8 cellular contexts compared by ENCODE assay signal in the genomic region with DNA sequence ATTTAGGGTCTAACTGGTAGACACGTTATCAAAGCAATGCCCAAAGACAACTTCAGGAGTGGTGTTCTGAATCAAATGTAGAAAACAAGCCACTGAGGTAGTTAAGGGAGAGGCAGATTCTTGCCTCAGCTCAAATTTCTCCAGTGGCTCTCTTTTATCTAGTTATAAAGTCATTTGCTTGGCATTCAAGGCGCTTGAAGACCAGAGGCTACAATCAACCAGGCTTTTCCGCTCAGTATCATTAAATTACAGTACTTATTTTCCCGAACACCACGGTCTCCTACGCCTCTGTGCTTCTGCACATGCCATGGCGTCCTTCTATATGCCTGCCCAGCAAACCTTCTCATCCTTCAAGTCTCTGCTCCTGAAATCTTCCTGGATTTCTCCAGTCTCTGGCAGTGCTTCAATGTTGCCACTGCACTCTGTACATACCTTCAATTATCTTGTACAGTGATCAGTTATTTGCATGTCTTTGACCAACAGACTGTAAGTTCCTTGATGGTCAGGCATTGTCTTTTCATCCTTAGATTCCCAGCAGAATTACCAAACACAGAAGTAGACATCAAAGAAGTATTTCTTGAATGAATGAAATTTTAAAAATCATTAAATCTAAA.
DNase-seq lines count a peak whose midpoint lies in the region; ATAC-seq and TF ChIP-seq lines count a peak whose summit lies in the region.

No MANE protein-coding gene starts in this region.

- peak overlapping the region; percentile 87 for H2AFZ ChIP-seq in parathyroid adenoma

- ATAC-seq in GM21381 (IDR thresholded peaks at IDR 0.05; ENCODE audit: unreplicated experiment): no peak

- peak overlapping the region; percentile 68 for H3K4me3 ChIP-seq in parathyroid adenoma (ENCODE audit: low read depth, low read length)

- peaks cover 12% of the 10 kb centered on the region for H3K4me1 ChIP-seq in parathyroid adenoma

- no peak overlapping the region for H3K9ac ChIP-seq in parathyroid adenoma

- TF ChIP-seq CTCF in parathyroid adenoma (IDR thresholded peaks at IDR 0.05): no peak

- DNase-seq in EH (ENCODE audit: low read depth) (peak; percentile 34), NCI-H526 treated with DMSO at 0.1 percent for 48 hours (lab: John Stamatoyannopoulos, UW) (peak; percentile 67), epithelial cell of prostate (ENCODE audit: low read depth, low spot score) (no peak), CD1c-positive myeloid dendritic cell (ENCODE audit: extremely low spot score) (no peak), foreskin melanocyte (no peak), NCI-H2196 (lab: John Stamatoyannopoulos, UW; ENCODE audit: unreplicated experiment) (no peak)

- no peaks in the 10 kb centered on the region for H3K9me3 ChIP-seq in parathyroid adenoma (ENCODE audit: control insufficient read depth, low read length)

- peak overlapping the region; percentile 72 for H3K4me2 ChIP-seq in parathyroid adenoma (ENCODE audit: low read length)

- peaks cover 5% of the 10 kb centered on the region for H3K79me2 ChIP-seq in parathyroid adenoma

- H3K27ac ChIP-seq in epithelial cell of prostate: peak overlapping the region; percentile 73
- peak overlapping the region; percentile 94 for H3K27ac ChIP-seq in parathyroid adenoma

- no peaks in the 10 kb centered on the region for H3K27me3 ChIP-seq in parathyroid adenoma (ENCODE audit: control insufficient read depth, insufficient read depth, low read length)

- H3K36me3 ChIP-seq in parathyroid adenoma (ENCODE audit: control insufficient read depth, insufficient read depth, low read length): no peaks in the 10 kb centered on the region

Comparison
In these comparisons a context has a peak if more than half of its experiments do, and no peak if none do; other contexts are left out.
1. DNase-seq: peak in EH (single experiment) and NCI-H526 treated with DMSO at 0.1 percent for 48 hours (single experiment); none in epithelial cell of prostate (single experiment), CD1c-positive myeloid dendritic cell (single experiment), foreskin melanocyte (single experiment) and NCI-H2196 (single experiment).